In the genomic region with DNA sequence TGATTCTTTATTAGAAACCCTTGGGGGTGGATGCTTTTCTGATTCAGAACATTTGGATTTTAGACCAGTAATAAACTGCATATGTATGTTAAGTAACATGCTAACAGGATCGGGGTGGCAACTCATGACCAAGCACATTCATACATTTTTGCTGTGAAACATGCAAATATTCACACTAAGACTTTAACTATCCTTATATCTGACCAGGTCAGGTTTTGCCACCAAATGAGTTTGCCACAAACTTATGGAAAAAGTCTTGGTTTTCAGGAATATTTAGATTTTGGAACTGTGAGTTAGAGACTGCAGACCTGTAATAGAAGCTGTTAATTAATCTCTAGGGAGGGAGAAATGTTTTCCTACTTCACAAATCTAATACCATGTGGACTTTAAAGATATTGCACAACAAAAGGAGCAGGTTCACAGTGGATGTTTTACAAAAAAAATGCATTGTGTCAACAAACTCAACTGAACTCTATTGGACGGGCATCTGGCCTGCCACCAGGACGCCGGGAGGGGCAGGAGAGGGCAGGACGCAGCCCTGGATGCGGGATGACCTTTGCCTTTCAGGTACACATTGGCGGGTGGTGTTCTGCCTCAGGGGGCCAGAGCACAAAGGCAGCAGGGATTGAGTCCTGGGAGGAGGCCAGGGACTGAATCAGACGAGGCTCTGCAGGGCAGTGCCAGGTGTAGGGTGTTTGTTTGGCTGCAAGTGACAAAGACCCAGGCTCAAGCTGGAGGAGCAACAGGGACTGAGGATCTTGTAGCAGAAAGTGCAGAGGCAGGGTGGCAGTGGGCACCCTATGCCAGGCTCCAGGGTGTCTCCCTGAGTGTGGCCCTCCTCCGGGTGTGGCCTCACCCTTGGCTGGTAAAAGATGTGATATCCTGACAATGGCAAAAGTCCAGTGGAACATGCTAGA, we compare ENCODE assay signal across 10 cellular contexts. TPM values are rescaled to one million over a fixed set of nuclear protein-coding genes. Genes with fewer than 3 reads are reported as not detected.
DNase-seq lines count a peak whose midpoint lies in the region; ATAC-seq and TF ChIP-seq lines count a peak whose summit lies in the region.
"Had no signal": no experiment of that assay in that cellular context is flagged by ENCODE, and none has a peak within 500 bp of the region (broad histone marks: within the 10 kb centered on the region; RNA-seq: fewer than 3 reads in every experiment).

No MANE protein-coding gene starts in this region.

- ATAC-seq in upper lobe of right lung (peak; percentile 78), HG03159 (IDR thresholded peaks at IDR 0.05; ENCODE audit: unreplicated experiment) (no peak)
- ATAC-seq: Right ventricle myocardium inferior had no signal

- TF ChIP-seq CTCF in liver (IDR thresholded peaks at IDR 0.05; ENCODE audit: low read depth, low read length, missing input control) = peak; percentile 31
- no peak for TF ChIP-seq CTCF in upper lobe of right lung (IDR thresholded peaks at IDR 0.05)

- no peaks in the 10 kb centered on the region for H3K36me3 Mint-ChIP-seq in activated T-helper 2 cell treated with anti-CD3 and anti-CD28 coated beads, Interferon-gamma antibody, Interleukin-2, Interleukin-4, amounts not matched to agents 10 μg/mL and 5 μg/mL and 100 μg/mL, durations not matched to agents 14 hours and 24 hours and 36 hours (ENCODE audit: low read depth)

- H3K27me3 ChIP-seq in liver (ENCODE audit: control insufficient read depth in 4 of 4, insufficient read depth in 4 of 4, low read length in 3 of 4) (no peaks in the 10 kb centered on the region), upper lobe of right lung (no peaks in the 10 kb centered on the region)
- H3K27me3 ChIP-seq: BE2C had no signal

- H3K27me3 Mint-ChIP-seq in activated T-helper 2 cell treated with anti-CD3 and anti-CD28 coated beads, Interferon-gamma antibody, Interleukin-2, Interleukin-4, amounts not matched to agents 10 μg/mL and 5 μg/mL and 100 μg/mL, durations not matched to agents 14 hours and 24 hours and 36 hours (ENCODE audit: low read depth) = peaks cover 44% of the 10 kb centered on the region

- no peaks in the 10 kb centered on the region for H3K9me3 Mint-ChIP-seq in activated T-helper 2 cell treated with anti-CD3 and anti-CD28 coated beads, Interferon-gamma antibody, Interleukin-2, Interleukin-4, amounts not matched to agents 10 μg/mL and 5 μg/mL and 100 μg/mL, durations not matched to agents 14 hours and 24 hours and 36 hours

- DNase-seq in activated effector memory CD4-positive, alpha-beta T cell treated with anti-CD3 and anti-CD28 coated beads, Interleukin-2, amount 50 U/mL, for 16 hours = peak; percentile 58
- no peak for DNase-seq in activated effector memory CD4-positive, alpha-beta T cell treated with Interleukin-2 at 50 U/mL for 16 hours
- peak; percentile 6 for DNase-seq in activated T-helper 2 cell treated with anti-CD3 and anti-CD28 coated beads, Interferon-gamma antibody, Interleukin-2, Interleukin-4, amounts not matched to agents 10 μg/mL and 5 μg/mL and 100 μg/mL, durations not matched to agents 14 hours and 24 hours and 36 hours (ENCODE audit: low spot score)
- DNase-seq in upper lobe of right lung = peak; percentile 83
- DNase-seq in stimulated activated CD4-positive, alpha-beta T cell treated with anti-CD3 and anti-CD28 coated beads, Interleukin-2, amount 100 ng/mL, for 48 hours = no peak
- no peak for DNase-seq in OCI-M2 (lab: John Stamatoyannopoulos, UW; ENCODE audit: unreplicated experiment)
- DNase-seq: BE2C had no signal

- H3K4me3 ChIP-seq in liver (ENCODE audit: low read depth in 1 of 3, low read length in 3 of 3) (no peak overlapping the region), upper lobe of right lung (no peak overlapping the region)

- H3K9me3 ChIP-seq in liver (ENCODE audit: control insufficient read depth in 4 of 4, low read length in 3 of 4) (no peaks in the 10 kb centered on the region), upper lobe of right lung (no peaks in the 10 kb centered on the region)
- H3K9me3 ChIP-seq: BE2C had no signal

- no peak overlapping the region for H3K4me3 Mint-ChIP-seq in activated T-helper 2 cell treated with anti-CD3 and anti-CD28 coated beads, Interferon-gamma antibody, Interleukin-2, Interleukin-4, amounts not matched to agents 10 μg/mL and 5 μg/mL and 100 μg/mL, durations not matched to agents 14 hours and 24 hours and 36 hours (ENCODE audit: low read depth)

- no peaks in the 10 kb centered on the region for H3K36me3 ChIP-seq in liver (ENCODE audit: control insufficient read depth in 4 of 4, insufficient read depth in 3 of 4, low read depth in 1 of 4, low read length in 3 of 4)
- no peaks in the 10 kb centered on the region for H3K36me3 ChIP-seq in upper lobe of right lung
- H3K36me3 ChIP-seq: BE2C had no signal

- H3K9ac ChIP-seq in liver (ENCODE audit: low read depth in 1 of 2, low read length in 2 of 2) = peak overlapping the region in 1 of 2 donors; percentile 57

- WGBS in liver = 18% methylated on average over 9 of the region's 9 CpGs

- H3K4me1 ChIP-seq in liver (ENCODE audit: control insufficient read depth in 4 of 4, insufficient read depth in 4 of 4, low read length in 3 of 4) = peaks cover 17 to 50% (median 41%) of the 10 kb centered on the region in 4 donors
- H3K4me1 ChIP-seq in upper lobe of right lung = peaks cover 24% of the 10 kb centered on the region

- no peak overlapping the region for H3K27ac Mint-ChIP-seq in activated T-helper 2 cell treated with anti-CD3 and anti-CD28 coated beads, Interferon-gamma antibody, Interleukin-2, Interleukin-4, amounts not matched to agents 10 μg/mL and 5 μg/mL and 100 μg/mL, durations not matched to agents 14 hours and 24 hours and 36 hours

- H3K27ac ChIP-seq in liver (ENCODE audit: low read depth in 1 of 2, low read length in 2 of 2) = peak overlapping the region; percentile 67 to 83
- H3K27ac ChIP-seq in upper lobe of right lung = no peak overlapping the region

- peak; percentile 69 to 79 for TF ChIP-seq RAD21 in liver (IDR thresholded peaks at IDR 0.05)

- H3K4me1 Mint-ChIP-seq in activated T-helper 2 cell treated with anti-CD3 and anti-CD28 coated beads, Interferon-gamma antibody, Interleukin-2, Interleukin-4, amounts not matched to agents 10 μg/mL and 5 μg/mL and 100 μg/mL, durations not matched to agents 14 hours and 24 hours and 36 hours (ENCODE audit: low read depth) = peaks cover 7% of the 10 kb centered on the region

- intact Hi-C loops in activated T-helper 2 cell treated with anti-CD3 and anti-CD28 coated beads, Interferon-gamma antibody, Interleukin-2, Interleukin-4, amounts not matched to agents 10 μg/mL and 5 μg/mL and 100 μg/mL, durations not matched to agents 14 hours and 24 hours and 36 hours (cut with micrococcal nuclease) = no loop called here
- intact Hi-C loops in upper lobe of right lung (cut with DNase I) = no loop called here

TF ChIP-seq in liver, 16 proteins besides CTCF, POLR2A, EP300 and RAD21 (continues in another document):
- TF ChIP-seq EGR1 (IDR thresholded peaks at IDR 0.05; ENCODE audit: low read depth in 2 of 2) = peak in 1 of 2 donors; percentile 73
- TF ChIP-seq SP1 (IDR thresholded peaks at IDR 0.05) = peak; percentile 99
- TF ChIP-seq FOXA1 (IDR thresholded peaks at IDR 0.05) = peak; percentile 98
- TF ChIP-seq, protein P1, sequence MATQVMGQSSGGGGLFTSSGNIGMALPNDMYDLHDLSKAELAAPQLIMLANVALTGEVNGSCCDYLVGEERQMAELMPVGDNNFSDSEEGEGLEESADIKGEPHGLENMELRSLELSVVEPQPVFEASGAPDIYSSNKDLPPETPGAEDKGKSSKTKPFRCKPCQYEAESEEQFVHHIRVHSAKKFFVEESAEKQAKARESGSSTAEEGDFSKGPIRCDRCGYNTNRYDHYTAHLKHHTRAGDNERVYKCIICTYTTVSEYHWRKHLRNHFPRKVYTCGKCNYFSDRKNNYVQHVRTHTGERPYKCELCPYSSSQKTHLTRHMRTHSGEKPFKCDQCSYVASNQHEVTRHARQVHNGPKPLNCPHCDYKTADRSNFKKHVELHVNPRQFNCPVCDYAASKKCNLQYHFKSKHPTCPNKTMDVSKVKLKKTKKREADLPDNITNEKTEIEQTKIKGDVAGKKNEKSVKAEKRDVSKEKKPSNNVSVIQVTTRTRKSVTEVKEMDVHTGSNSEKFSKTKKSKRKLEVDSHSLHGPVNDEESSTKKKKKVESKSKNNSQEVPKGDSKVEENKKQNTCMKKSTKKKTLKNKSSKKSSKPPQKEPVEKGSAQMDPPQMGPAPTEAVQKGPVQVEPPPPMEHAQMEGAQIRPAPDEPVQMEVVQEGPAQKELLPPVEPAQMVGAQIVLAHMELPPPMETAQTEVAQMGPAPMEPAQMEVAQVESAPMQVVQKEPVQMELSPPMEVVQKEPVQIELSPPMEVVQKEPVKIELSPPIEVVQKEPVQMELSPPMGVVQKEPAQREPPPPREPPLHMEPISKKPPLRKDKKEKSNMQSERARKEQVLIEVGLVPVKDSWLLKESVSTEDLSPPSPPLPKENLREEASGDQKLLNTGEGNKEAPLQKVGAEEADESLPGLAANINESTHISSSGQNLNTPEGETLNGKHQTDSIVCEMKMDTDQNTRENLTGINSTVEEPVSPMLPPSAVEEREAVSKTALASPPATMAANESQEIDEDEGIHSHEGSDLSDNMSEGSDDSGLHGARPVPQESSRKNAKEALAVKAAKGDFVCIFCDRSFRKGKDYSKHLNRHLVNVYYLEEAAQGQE (IDR thresholded peaks at IDR 0.05) = peak; percentile 87
- TF ChIP-seq RXRA (IDR thresholded peaks at IDR 0.05) = peak; percentile 99 to 100
- TF ChIP-seq, protein P2, sequence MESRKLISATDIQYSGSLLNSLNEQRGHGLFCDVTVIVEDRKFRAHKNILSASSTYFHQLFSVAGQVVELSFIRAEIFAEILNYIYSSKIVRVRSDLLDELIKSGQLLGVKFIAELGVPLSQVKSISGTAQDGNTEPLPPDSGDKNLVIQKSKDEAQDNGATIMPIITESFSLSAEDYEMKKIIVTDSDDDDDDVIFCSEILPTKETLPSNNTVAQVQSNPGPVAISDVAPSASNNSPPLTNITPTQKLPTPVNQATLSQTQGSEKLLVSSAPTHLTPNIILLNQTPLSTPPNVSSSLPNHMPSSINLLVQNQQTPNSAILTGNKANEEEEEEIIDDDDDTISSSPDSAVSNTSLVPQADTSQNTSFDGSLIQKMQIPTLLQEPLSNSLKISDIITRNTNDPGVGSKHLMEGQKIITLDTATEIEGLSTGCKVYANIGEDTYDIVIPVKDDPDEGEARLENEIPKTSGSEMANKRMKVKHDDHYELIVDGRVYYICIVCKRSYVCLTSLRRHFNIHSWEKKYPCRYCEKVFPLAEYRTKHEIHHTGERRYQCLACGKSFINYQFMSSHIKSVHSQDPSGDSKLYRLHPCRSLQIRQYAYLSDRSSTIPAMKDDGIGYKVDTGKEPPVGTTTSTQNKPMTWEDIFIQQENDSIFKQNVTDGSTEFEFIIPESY (IDR thresholded peaks at IDR 0.05) = peak; percentile 95
- peak; percentile 88 for TF ChIP-seq HNF4G (IDR thresholded peaks at IDR 0.05)
- TF ChIP-seq HNF4A (conservative IDR thresholded peaks at IDR 0.05) = peak; percentile 94 to 95
- TF ChIP-seq JUND (IDR thresholded peaks at IDR 0.05) = peak; percentile 62 to 87

RNA-seq across cellular contexts. Expression of a gene that starts 30.1 kb away (rescaled TPM):
- 127 and 132 TPM in 2 replicates for total RNA-seq in activated T-helper 2 cell treated with anti-CD3 and anti-CD28 coated beads, Interferon-gamma antibody, Interleukin-2, Interleukin-4, amounts not matched to agents 10 μg/mL and 5 μg/mL and 100 μg/mL, durations not matched to agents 14 hours and 24 hours and 36 hours
- total RNA-seq in liver (10 to 100 TPM; 64.6 to 77.1 TPM), upper lobe of right lung (176 TPM)
- 10 to 100 TPM; 17.4 to 50.5 TPM for polyA plus RNA-seq in liver

Comparison
In these comparisons a context has a peak if more than half of its experiments do, and no peak if none do; other contexts are left out.
1. DNase-seq: peak in activated effector memory CD4-positive, alpha-beta T cell treated with anti-CD3 and anti-CD28 coated beads, Interleukin-2, amount 50 U/mL, for 16 hours (single experiment), activated T-helper 2 cell treated with anti-CD3 and anti-CD28 coated beads, Interferon-gamma antibody, Interleukin-2, Interleukin-4, amounts not matched to agents 10 μg/mL and 5 μg/mL and 100 μg/mL, durations not matched to agents 14 hours and 24 hours and 36 hours (single experiment) and upper lobe of right lung (single experiment); none in activated effector memory CD4-positive, alpha-beta T cell treated with Interleukin-2 at 50 U/mL for 16 hours (single experiment), stimulated activated CD4-positive, alpha-beta T cell treated with anti-CD3 and anti-CD28 coated beads, Interleukin-2, amount 100 ng/mL, for 48 hours (0 of 2) and OCI-M2 (single experiment).